Comparison of ENCODE assay signal across 20 cellular contexts in genomic region chr4:61638600-61638999, GRCh38.
"Had no signal": no experiment of that assay in that cellular context is flagged by ENCODE, and none has a peak within 500 bp of the region (broad histone marks: within the 10 kb centered on the region; RNA-seq: fewer than 3 reads in every experiment).

No MANE protein-coding gene starts in this region.

- ATAC-seq: activated CD8-positive, alpha-beta T cell treated with anti-CD3 and anti-CD28 coated beads for 36 hours; activated T-cell treated with anti-CD3 and anti-CD28 coated beads, Interleukin-2, amount 50 U/mL, for 72 hours; body of pancreas; heart right ventricle; left lung; natural killer cell; psoas muscle; right lobe of liver had no signal

- H3K27me3 ChIP-seq: body of pancreas, heart right ventricle, left lung, right lobe of liver, testis had no signal

- H3K4me3 ChIP-seq: body of pancreas, heart right ventricle, left lung, psoas muscle, right lobe of liver, testis had no signal

- DNase-seq: activated CD4-positive, alpha-beta T cell treated with anti-CD3 and anti-CD28 coated beads for 1 hour; activated CD8-positive, alpha-beta memory T cell treated with anti-CD3 and anti-CD28 coated beads, Interleukin-2, amount 50 U/mL, for 4 hours; activated CD8-positive, alpha-beta T cell treated with anti-CD3 and anti-CD28 coated beads for 36 hours; activated naive CD8-positive, alpha-beta T cell treated with anti-CD3 and anti-CD28 coated beads, Interleukin-2, amount 10 ng/mL, durations not matched to agents 7 days and 5 days; activated T-cell treated with anti-CD3 and anti-CD28 coated beads, Interleukin-2, amount 50 U/mL, for 72 hours; body of pancreas; dermis blood vessel endothelial cell; endodermal cell; foreskin melanocyte; heart right ventricle; islet precursor cell; left lung; natural killer cell; nucleus accumbens; psoas muscle; right lobe of liver; stimulated activated CD4-positive, alpha-beta T cell treated with anti-CD3 and anti-CD28 coated beads, Interleukin-2, amount 100 ng/mL, for 24 hours; stimulated activated naive CD4-positive, alpha-beta T cell; T-helper 9 cell; testis had no signal

- H3K27ac ChIP-seq: body of pancreas, heart right ventricle, left lung, psoas muscle, right lobe of liver, testis had no signal

- H3K4me1 ChIP-seq: body of pancreas, heart right ventricle, left lung, psoas muscle, right lobe of liver, testis had no signal

- H3K36me3 ChIP-seq: heart right ventricle, left lung, right lobe of liver had no signal

- H3K9me3 ChIP-seq: body of pancreas, left lung, psoas muscle, right lobe of liver, testis had no signal
